ENCODE assay signal across 2 cellular contexts in genomic region chr10:95773454-95773853, GRCh38. TPM values are rescaled to one million over a fixed set of nuclear protein-coding genes. Genes with fewer than 3 reads are reported as not detected.
"Had no signal": no experiment of that assay in that cellular context is flagged by ENCODE, and none has a peak within 500 bp of the region (broad histone marks: within the 10 kb centered on the region; RNA-seq: fewer than 3 reads in every experiment).

No MANE protein-coding gene starts in this region.

RNA-seq across cellular contexts. Expression of gene ENTPD1, which starts 17.5 kb away (rescaled TPM):
- total RNA-seq: MCF 10A, NCI-H460 had no signal
